In genomic region chr6:137717074-137718073, GRCh38 we compare ENCODE assay signal across 9 cellular contexts.
DNase-seq lines count a peak whose midpoint lies in the region; ATAC-seq and TF ChIP-seq lines count a peak whose summit lies in the region.
"Had no signal": no experiment of that assay in that cellular context is flagged by ENCODE, and none has a peak within 500 bp of the region (broad histone marks: within the 10 kb centered on the region; RNA-seq: fewer than 3 reads in every experiment).

No MANE protein-coding gene starts in this region.

- no peak for ATAC-seq in GM18511 (IDR thresholded peaks at IDR 0.05; ENCODE audit: unreplicated experiment)

- H3K9me3 Mint-ChIP-seq in T-helper 2 cell treated with Interferon-gamma antibody and Interleukin-4, amounts not matched to agents 5 μg/mL and 100 μg/mL, for 36 hours, result peaks cover 14% of the 10 kb centered on the region
- H3K9me3 Mint-ChIP-seq in activated naive CD8-positive, alpha-beta T cell treated with anti-CD3 and anti-CD28 coated beads for 36 hours, result peaks cover 6% of the 10 kb centered on the region
- H3K9me3 Mint-ChIP-seq: activated naive CD4-positive, alpha-beta T cell treated with anti-CD3 and anti-CD28 coated beads, Interleukin-2, amount 50 U/mL, for 24 hours had no signal

- DNase-seq in LHCN-M2 (ENCODE audit: low read depth) (peak; percentile 72), KBM-7 (no peak), HEK293T (ENCODE audit: extremely low spot score) (no peak), NCI-H1694 treated with DMSO at 0.1 percent for 48 hours (lab: John Stamatoyannopoulos, UW) (no peak)
- DNase-seq in T-helper 2 cell treated with Interferon-gamma antibody and Interleukin-4, amounts not matched to agents 5 μg/mL and 100 μg/mL, for 36 hours (ENCODE audit: low spot score), result peak; percentile 83
- peak; percentile 75 for DNase-seq in activated naive CD8-positive, alpha-beta T cell treated with anti-CD3 and anti-CD28 coated beads for 36 hours
- DNase-seq in stimulated activated CD8-positive, alpha-beta memory T cell treated with anti-CD3 and anti-CD28 coated beads, Interleukin-15, amount 100 ng/mL, for 1 hour (ENCODE audit: low read depth), result peak; percentile 38

- H3K36me3 Mint-ChIP-seq in T-helper 2 cell treated with Interferon-gamma antibody and Interleukin-4, amounts not matched to agents 5 μg/mL and 100 μg/mL, for 36 hours (ENCODE audit: low read depth), result peaks cover 15% of the 10 kb centered on the region
- H3K36me3 Mint-ChIP-seq in activated naive CD8-positive, alpha-beta T cell treated with anti-CD3 and anti-CD28 coated beads for 36 hours, result peaks cover 7% of the 10 kb centered on the region
- H3K36me3 Mint-ChIP-seq: activated naive CD4-positive, alpha-beta T cell treated with anti-CD3 and anti-CD28 coated beads, Interleukin-2, amount 50 U/mL, for 24 hours had no signal

- peak overlapping the region; percentile 87 for H3K27ac Mint-ChIP-seq in T-helper 2 cell treated with Interferon-gamma antibody and Interleukin-4, amounts not matched to agents 5 μg/mL and 100 μg/mL, for 36 hours
- peak overlapping the region; percentile 84 for H3K27ac Mint-ChIP-seq in activated naive CD8-positive, alpha-beta T cell treated with anti-CD3 and anti-CD28 coated beads for 36 hours

- POLR2A ChIA-PET in HEK293T (lab: Yijun Ruan, JAX), result no interaction called here

- peaks cover 51% of the 10 kb centered on the region for H3K4me1 Mint-ChIP-seq in T-helper 2 cell treated with Interferon-gamma antibody and Interleukin-4, amounts not matched to agents 5 μg/mL and 100 μg/mL, for 36 hours (ENCODE audit: low read depth)
- H3K4me1 Mint-ChIP-seq in activated naive CD8-positive, alpha-beta T cell treated with anti-CD3 and anti-CD28 coated beads for 36 hours, result peaks cover 35% of the 10 kb centered on the region

- peak overlapping the region; percentile 56 for H3K4me3 Mint-ChIP-seq in T-helper 2 cell treated with Interferon-gamma antibody and Interleukin-4, amounts not matched to agents 5 μg/mL and 100 μg/mL, for 36 hours
- peak overlapping the region; percentile 36 for H3K4me3 Mint-ChIP-seq in activated naive CD8-positive, alpha-beta T cell treated with anti-CD3 and anti-CD28 coated beads for 36 hours
- H3K4me3 Mint-ChIP-seq: activated naive CD4-positive, alpha-beta T cell treated with anti-CD3 and anti-CD28 coated beads, Interleukin-2, amount 50 U/mL, for 24 hours had no signal

- H3K27me3 Mint-ChIP-seq in T-helper 2 cell treated with Interferon-gamma antibody and Interleukin-4, amounts not matched to agents 5 μg/mL and 100 μg/mL, for 36 hours (ENCODE audit: low read depth), result no peaks in the 10 kb centered on the region
- no peaks in the 10 kb centered on the region for H3K27me3 Mint-ChIP-seq in activated naive CD8-positive, alpha-beta T cell treated with anti-CD3 and anti-CD28 coated beads for 36 hours
- H3K27me3 Mint-ChIP-seq: activated naive CD4-positive, alpha-beta T cell treated with anti-CD3 and anti-CD28 coated beads, Interleukin-2, amount 50 U/mL, for 24 hours had no signal

- in situ Hi-C loops in KBM-7 (cut with MboI; ENCODE audit: low pct_unique_long_range_greater_than_20kb, low sequenced_read_pairs), result no loop called here

- CTCF ChIA-PET in HEK293T (lab: Yijun Ruan, JAX), result interaction anchor here (1.3 kb wide), 1 partner anchor 13 kb away, joined by 5 read pairs; no protein-coding TSS in a partner anchor

TF ChIP-seq in HEK293T, 16 proteins besides CTCF, POLR2A, EP300 and RAD21:
- no peak for TF ChIP-seq TARDBP (IDR thresholded peaks at IDR 0.05)
- no peak for TF ChIP-seq ARNT (IDR thresholded peaks at IDR 0.05)
- TF ChIP-seq NFRKB (IDR thresholded peaks at IDR 0.05), result no peak
- no peak for TF ChIP-seq PKNOX1 (IDR thresholded peaks at IDR 0.05)
- no peak for TF ChIP-seq SUZ12 (IDR thresholded peaks at IDR 0.05)
- no peak for TF ChIP-seq ZNF384 (IDR thresholded peaks at IDR 0.05)
- no peak for TF ChIP-seq FOXM1 (IDR thresholded peaks at IDR 0.05; ENCODE audit: borderline replicate concordance)
- TF ChIP-seq CTBP1 (IDR thresholded peaks at IDR 0.05; ENCODE audit: borderline replicate concordance), result no peak
- no peak for TF ChIP-seq BHLHE40 (IDR thresholded peaks at IDR 0.05; ENCODE audit: borderline replicate concordance)
- no peak for TF ChIP-seq FOXK2 (IDR thresholded peaks at IDR 0.05)

Comparison
In these comparisons a context has a peak if more than half of its experiments do, and no peak if none do; other contexts are left out.
1. DNase-seq: peak in LHCN-M2 (single experiment), T-helper 2 cell treated with Interferon-gamma antibody and Interleukin-4, amounts not matched to agents 5 μg/mL and 100 μg/mL, for 36 hours (single experiment), activated naive CD8-positive, alpha-beta T cell treated with anti-CD3 and anti-CD28 coated beads for 36 hours (single experiment) and stimulated activated CD8-positive, alpha-beta memory T cell treated with anti-CD3 and anti-CD28 coated beads, Interleukin-15, amount 100 ng/mL, for 1 hour (single experiment); none in KBM-7 (single experiment), HEK293T (single experiment) and NCI-H1694 treated with DMSO at 0.1 percent for 48 hours (single experiment).